In genomic region chr17:19238167-19238505, GRCh38 we compare ENCODE assay signal across 7 cellular contexts. TPM values are rescaled to one million over a fixed set of nuclear protein-coding genes. Genes with fewer than 3 reads are reported as not detected.
DNase-seq lines count a peak whose midpoint lies in the region; ATAC-seq, FAIRE-seq and TF ChIP-seq lines count a peak whose summit lies in the region.

No MANE protein-coding gene starts in this region.

- no peak for TF ChIP-seq CTCF in GM12878 (IDR thresholded peaks at IDR 0.05 in 2 of 3, conservative IDR thresholded peaks at IDR 0.05 in 1 of 3; ENCODE audit: control insufficient read depth in 2 of 3, extremely low read depth in 1 of 3, insufficient read depth in 1 of 3, low read depth in 3 of 3, low read length in 3 of 3)

- no peak for TF ChIP-seq RAD21 in GM12878 (IDR thresholded peaks at IDR 0.05; ENCODE audit: insufficient read depth, low read depth, low read length)

- H3K79me2 ChIP-seq in GM12878 (ENCODE audit: control insufficient read depth, insufficient read depth, low read length), result no peaks in the 10 kb centered on the region

- TF ChIP-seq EP300 in GM12878 (IDR thresholded peaks at IDR 0.05; ENCODE audit: borderline replicate concordance in 1 of 2, control insufficient read depth in 1 of 2, low read depth in 2 of 2, low read length in 2 of 2), result no peak

- H3K4me3 ChIP-seq in GM12878 (peak overlapping the region; percentile 93), skin epidermis (peak overlapping the region; percentile 59 to 96 (median 88))

- H3K27ac ChIP-seq in GM12878 (ENCODE audit: control insufficient read depth, insufficient read depth), result no peak overlapping the region
- H3K27ac ChIP-seq in skin epidermis, result peak overlapping the region in 20 of 21 experiments; percentile 62 to 97 (median 92)

- peak overlapping the region; percentile 98 for H3K4me2 ChIP-seq in GM12878 (ENCODE audit: control insufficient read depth, insufficient read depth)

- RAD21 ChIA-PET in GM12878 (lab: Charles Lee; ENCODE audit: unreplicated experiment), result interaction anchor here (1.7 kb wide), 1 partner anchor 68 kb away, joined by 5 read pairs; no protein-coding TSS in a partner anchor

- in situ Hi-C loops in GM12878 (cut with MboI), result no loop called here

- POLR2A ChIA-PET in GM12878 (lab: Charles Lee), result no interaction called here

- H3K9ac ChIP-seq in GM12878 (ENCODE audit: control insufficient read depth, insufficient read depth, low read length), result peak overlapping the region; percentile 74; the same call in 1 of the 2 replicates

- no peak; the same call in 2 of the 3 replicates for ATAC-seq in GM12878
- no peak for ATAC-seq in GM18519 (IDR thresholded peaks at IDR 0.05; ENCODE audit: low FRiP score, unreplicated experiment)

- H3K9me3 ChIP-seq in GM12878 (replicated peaks; ENCODE audit: control insufficient read depth, insufficient read depth, low read length), result no peaks in the 10 kb centered on the region

- 17% methylated on average over 21 of the region's 21 CpGs for WGBS in GM12878 (ENCODE audit: insufficient coverage, insufficient replicate concordance, low lambda C conversion rate, missing lambda C conversion rate)

- DNase-seq in GM03348 (ENCODE audit: low spot score) (peak; percentile 61), M059J (ENCODE audit: low read depth) (peak; percentile 38), GM12878 (ENCODE audit: low read depth, low spot score) (no peak), iPS-NIHi11 (ENCODE audit: low spot score) (peak; percentile 42), DMS114 treated with DMSO at 0.1 percent for 48 hours (lab: John Stamatoyannopoulos, UW; ENCODE audit: unreplicated experiment) (no peak)

- no peak for TF ChIP-seq POLR2A in GM12878 (IDR thresholded peaks at IDR 0.05; ENCODE audit: low read depth, low read length)

- SMC1A ChIA-PET in GM12878 (lab: Charles Lee; ENCODE audit: uncharacterized antibody, unreplicated experiment), result interaction anchor here (1.0 kb wide), 1 partner anchor 11 kb away, joined by 3 read pairs; no protein-coding TSS in a partner anchor

- CTCF ChIA-PET in GM12878 (lab: Yijun Ruan, JAX), result interaction anchor here (0.6 to 1.7 kb wide), 5 partner anchors 10 to 1797 kb away, joined by 3 to 5 read pairs (median 3); no protein-coding TSS in a partner anchor

- H3K36me3 ChIP-seq in GM12878 (ENCODE audit: control insufficient read depth in 2 of 2, insufficient read depth in 2 of 2, low read length in 1 of 2), result no peaks in the 10 kb centered on the region

- no peaks in the 10 kb centered on the region; a peak in 1 of 4 replicates for H3K27me3 ChIP-seq in GM12878 (replicated peaks in 1 of 2; ENCODE audit: control insufficient read depth in 2 of 2, insufficient read depth in 2 of 2, low read length in 1 of 2)

- no TSS peak for BruUV-seq in GM12878 (replicated peaks; lab: Mats Ljungman, UMichigan)

- peaks cover 4% of the 10 kb centered on the region; the same call in 1 of the 2 replicates for H3K4me1 ChIP-seq in GM12878 (ENCODE audit: control insufficient read depth, insufficient read depth, low read length)

- H4K20me1 ChIP-seq in GM12878 (ENCODE audit: control insufficient read depth, insufficient read depth), result no peaks in the 10 kb centered on the region

- intact Hi-C loops in GM12878 (cut with micrococcal nuclease; ENCODE audit: unreplicated experiment), result no loop called here

- FAIRE-seq in GM12878 (lab: Jason Lieb, UNC), result no peak

- no peak overlapping the region; the same call in 1 of the 2 replicates for H2AFZ ChIP-seq in GM12878 (ENCODE audit: control insufficient read depth, low read depth, low read length)

TF ChIP-seq in GM12878, 131 proteins besides CTCF, POLR2A, EP300 and RAD21:
- TF ChIP-seq SREBF1 (IDR thresholded peaks at IDR 0.05; ENCODE audit: low read length), result no peak
- 0 out of 4 replicates have a peak, but pooled peaks of 1 of the 2 experiments have one; percentile 4 for TF ChIP-seq IKZF2 (IDR thresholded peaks at IDR 0.05)
- 0 out of 2 replicates have a peak, but pooled peaks have one; percentile 12 for TF ChIP-seq SPI1 (IDR thresholded peaks at IDR 0.05; ENCODE audit: borderline replicate concordance, insufficient read depth, low read depth, low read length)

RNA-seq across cellular contexts. Expression of gene EPN2, which starts 1.0 kb away (rescaled TPM):
- 19.1 and 34.0 TPM in 2 replicates for total RNA-seq in M059J (2014; rRNA removed; shearing (Covaris generic))
- 42.7 and 44.8 TPM in 2 replicates for total RNA-seq in GM12878 (2013; cell fraction: nucleolus; rRNA removed)
- total RNA-seq in GM12878 (2014; rRNA removed), result 2.1 and 2.7 TPM in 2 replicates
- 1.8 and 3.2 TPM in 2 replicates for total RNA-seq in GM12878 (2014; rRNA removed; fragmentation: Illumina TruSeq; extraction: Trizol)
- 4.8 and 5.0 TPM in 2 replicates for total RNA-seq in GM12878 (2021)
- 2.5 TPM for polyA plus RNA-seq in GM12878 (2011; ENCODE audit: low read depth)
- 4.7 and 5.7 TPM in 2 replicates for polyA plus RNA-seq in GM12878 (2011; rRNA removed)
- 5.4 and 7.0 TPM in 2 replicates for polyA plus RNA-seq in GM12878 (2011; cell fraction: cytosol; rRNA removed)
- 14.0 and 14.5 TPM in 2 replicates for polyA plus RNA-seq in GM12878 (2011; cell fraction: nucleus; rRNA removed)
- 6.4 and 6.5 TPM in 2 replicates for polyA plus RNA-seq in GM12878 (2012)
- polyA plus RNA-seq in GM12878 (2014; fragmentation: Illumina TruSeq; extraction: Trizol), result 3.3 and 4.8 TPM in 2 replicates
- under 1 TPM; 0.26 to 0.62 TPM for polyA plus RNA-seq in GM12878 (2014; fragmentation: Nextera tagmentation; extraction: Ambion mirVana)
- 5.2 and 5.9 TPM in 2 replicates for polyA plus RNA-seq in GM12878 (2014; rRNA removed)
- polyA plus RNA-seq in GM12878 (2016; fragmentation: Nextera tagmentation; extraction: Ambion mirVana), result 1 to 10 TPM; 5.6 to 8.4 TPM
- 8.7 and 11.1 TPM in 2 replicates for polyA minus RNA-seq in GM12878 (2011; rRNA and poly(A)+ RNA removed)
- 2.2 and 4.4 TPM in 2 replicates for polyA minus RNA-seq in GM12878 (2011; cell fraction: cytosol; rRNA and poly(A)+ RNA removed)
- polyA minus RNA-seq in GM12878 (2011; cell fraction: nucleus; rRNA and poly(A)+ RNA removed), result 6.3 and 9.8 TPM in 2 replicates

Comparison
In these comparisons a context has a peak if more than half of its experiments do, and no peak if none do; other contexts are left out.
1. DNase-seq: peak in GM03348 (single experiment), M059J (single experiment) and iPS-NIHi11 (single experiment); none in GM12878 (single experiment) and DMS114 treated with DMSO at 0.1 percent for 48 hours (single experiment).